In the genomic region with DNA sequence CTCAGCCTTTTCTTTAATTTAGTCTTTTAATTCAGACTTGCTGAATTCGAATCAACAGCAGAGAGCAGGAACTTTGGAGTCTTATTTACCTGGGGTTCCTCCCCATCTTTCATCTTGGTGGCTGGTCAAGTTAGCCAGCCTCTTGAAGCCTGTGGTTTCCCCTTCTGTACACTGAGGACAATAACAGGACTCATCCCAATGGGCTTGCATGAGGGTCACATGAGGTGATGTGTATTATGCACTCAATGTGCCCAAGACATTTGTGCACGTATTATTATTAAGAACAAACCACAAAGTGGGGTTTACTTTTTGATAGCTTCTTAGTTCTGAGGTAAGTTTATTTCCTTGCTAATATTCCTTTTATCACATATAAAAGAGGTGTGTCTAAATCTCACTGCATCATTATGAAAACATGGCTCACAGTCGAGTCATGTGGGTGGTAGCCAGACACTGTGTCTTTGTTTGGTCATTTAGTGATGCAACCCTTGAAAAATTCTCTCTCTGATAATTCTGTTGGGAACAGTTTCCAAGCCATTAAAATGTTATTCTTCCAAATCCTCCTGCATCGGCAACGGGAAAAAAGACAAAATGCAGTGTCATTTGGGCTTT, we compare ENCODE assay signal across 11 cellular contexts.
DNase-seq lines count a peak whose midpoint lies in the region; ATAC-seq lines count a peak whose summit lies in the region.
"Had no signal": no experiment of that assay in that cellular context is flagged by ENCODE, and none has a peak within 500 bp of the region (broad histone marks: within the 10 kb centered on the region; RNA-seq: fewer than 3 reads in every experiment).

No MANE protein-coding gene starts in this region.

- DNase-seq in GOT3 (lab: John Stamatoyannopoulos, UW) (peak; percentile 24), astrocyte of the hippocampus (ENCODE audit: low read depth, low spot score) (peak; percentile 85), glomerular visceral epithelial cell (ENCODE audit: extremely low spot score) (peak; percentile 66), skeletal muscle cell (ENCODE audit: low read depth) (peak; percentile 64), G401 (ENCODE audit: low spot score) (no peak), NCI-H2081 treated with DMSO at 0.1 percent for 48 hours (lab: John Stamatoyannopoulos, UW) (no peak)
- DNase-seq in activated CD4-positive, alpha-beta T cell treated with anti-CD3 and anti-CD28 coated beads, Interleukin-2, amount 50 U/mL, for 1 hour: no peak
- DNase-seq: activated naive CD4-positive, alpha-beta T cell treated with anti-CD3 and anti-CD28 coated beads, Interleukin-2, amount 10 ng/mL, durations not matched to agents 7 days and 5 days; GF-D8 had no signal

- no peak for ATAC-seq in HG03342 (IDR thresholded peaks at IDR 0.05; ENCODE audit: unreplicated experiment)

- no peak overlapping the region for H3K4me3 ChIP-seq in skeletal muscle cell (ENCODE audit: low read depth, low read length)
- H3K4me3 ChIP-seq: prostate gland had no signal

- in situ Hi-C loops in G401 (cut with HindIII; ENCODE audit: low sequenced_read_pairs): no loop called here

Comparison
In these comparisons a context has a peak if more than half of its experiments do, and no peak if none do; other contexts are left out.
1. DNase-seq: peak in GOT3 (single experiment), astrocyte of the hippocampus (single experiment), glomerular visceral epithelial cell (single experiment) and skeletal muscle cell (single experiment); none in G401 (single experiment), activated CD4-positive, alpha-beta T cell treated with anti-CD3 and anti-CD28 coated beads, Interleukin-2, amount 50 U/mL, for 1 hour (single experiment) and NCI-H2081 treated with DMSO at 0.1 percent for 48 hours (single experiment).